8 cellular contexts compared by ENCODE assay signal in the genomic region with DNA sequence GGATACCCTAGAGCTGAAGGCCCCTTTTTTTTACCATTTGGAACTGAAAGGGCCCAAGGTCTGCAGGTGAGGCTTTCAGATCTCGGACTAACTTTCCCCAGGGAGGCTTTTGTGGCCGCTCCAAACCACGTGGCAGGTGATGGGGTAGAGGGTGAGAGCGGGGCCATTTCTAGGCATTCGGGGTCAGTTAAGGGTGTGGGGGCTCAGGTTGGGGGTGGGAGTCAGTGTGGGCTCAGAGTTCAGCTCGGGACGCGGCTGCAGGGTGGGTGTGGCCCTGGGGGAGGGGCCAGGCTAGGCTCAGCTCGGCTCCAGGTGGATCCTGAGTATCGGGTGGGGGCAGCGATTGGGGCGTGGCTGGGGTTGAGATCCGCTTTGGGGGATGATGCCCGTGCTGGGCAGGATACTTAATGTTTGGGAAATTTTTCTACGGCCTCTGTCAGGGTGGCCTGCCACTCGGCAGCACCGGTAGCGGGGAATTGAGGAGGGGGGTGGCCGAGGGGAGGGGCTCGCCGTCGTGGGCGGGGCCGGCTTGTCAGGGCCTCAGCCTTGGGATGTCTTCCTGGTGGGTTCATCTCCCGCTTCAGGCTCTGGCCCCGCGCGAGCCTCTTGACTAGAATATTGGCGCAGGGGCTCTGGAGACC. TPM values are rescaled to one million over a fixed set of nuclear protein-coding genes. Genes with fewer than 3 reads are reported as not detected.
DNase-seq lines count a peak whose midpoint lies in the region; ATAC-seq and TF ChIP-seq lines count a peak whose summit lies in the region.

No MANE protein-coding gene starts in this region.

- DNase-seq in GM12864 (ENCODE audit: low read depth) = no peak
- DNase-seq in NB4 (ENCODE audit: low read depth) = no peak
- no peak for DNase-seq in cardiac fibroblast (ENCODE audit: low read depth in 2 of 2)
- DNase-seq in mucosa of descending colon = peak; percentile 85 to 89 (median 85)
- no peak for DNase-seq in globus pallidus (ENCODE audit: low spot score)

- ATAC-seq in mucosa of descending colon = no peak
- ATAC-seq in GM18498 (IDR thresholded peaks at IDR 0.05; ENCODE audit: unreplicated experiment) = no peak
- ATAC-seq in GM18867 (IDR thresholded peaks at IDR 0.05; ENCODE audit: unreplicated experiment) = no peak
- no peak for ATAC-seq in activated CD4-positive, CD25-positive, alpha-beta regulatory T cell treated with anti-CD3 and anti-CD28 coated beads, Interleukin-2, amount 50 U/mL, for 24 hours

- peaks cover 34% of the 10 kb centered on the region for H3K4me1 ChIP-seq in mucosa of descending colon (ENCODE audit: low read depth)

- H3K4me3 ChIP-seq in GM12864 (ENCODE audit: low read depth, low read length) = peak overlapping the region; percentile 82
- peak overlapping the region; percentile 70 for H3K4me3 ChIP-seq in NB4 (ENCODE audit: low read depth, low read length)
- peak overlapping the region; percentile 59 to 78 for H3K4me3 ChIP-seq in cardiac fibroblast (replicated peaks in 1 of 2; ENCODE audit: low read depth in 2 of 2, low read length in 2 of 2)
- H3K4me3 ChIP-seq in mucosa of descending colon = peak overlapping the region; percentile 74

- H3K9me3 ChIP-seq in mucosa of descending colon = no peaks in the 10 kb centered on the region

- TF ChIP-seq POLR2A in NB4 (IDR thresholded peaks at IDR 0.05; ENCODE audit: extremely low read depth, insufficient read length) = no peak

- intact Hi-C loops in mucosa of descending colon (cut with DNase I, micrococcal nuclease) = loop anchor here in 1 of 2 donors (5.0 kb wide), 1 partner anchor 112 kb away; no protein-coding TSS in a partner anchor

- no peak for TF ChIP-seq CTCF in GM12864 (IDR thresholded peaks at IDR 0.05; ENCODE audit: low read depth, low read length, missing control alignments)
- no peak for TF ChIP-seq CTCF in NB4 (IDR thresholded peaks at IDR 0.05; ENCODE audit: low read depth, low read length)
- no peak for TF ChIP-seq CTCF in cardiac fibroblast (IDR thresholded peaks at IDR 0.05; ENCODE audit: low read depth, low read length)
- TF ChIP-seq CTCF in mucosa of descending colon (IDR thresholded peaks at IDR 0.05) = no peak

- peaks cover 6% of the 10 kb centered on the region for H3K36me3 ChIP-seq in mucosa of descending colon (ENCODE audit: low read depth)

RNA-seq across cellular contexts. Expression of a gene that starts 2.5 kb away (rescaled TPM):
- 100 to 1,000 TPM in 1 of 3 donors, 10 to 100 TPM in 2; 72.4 to 107 (median 91.2) TPM for total RNA-seq in mucosa of descending colon

Comparison
In these comparisons a context has a peak if more than half of its experiments do, and no peak if none do; other contexts are left out.
1. DNase-seq: peak in mucosa of descending colon (3 of 3); none in GM12864 (single experiment), NB4 (single experiment), cardiac fibroblast (0 of 2) and globus pallidus (single experiment).
2. Peak in every context shown above with its lines, with median percentiles within 50 percentile points of each other: H3K4me3 ChIP-seq.